In the genomic region with DNA sequence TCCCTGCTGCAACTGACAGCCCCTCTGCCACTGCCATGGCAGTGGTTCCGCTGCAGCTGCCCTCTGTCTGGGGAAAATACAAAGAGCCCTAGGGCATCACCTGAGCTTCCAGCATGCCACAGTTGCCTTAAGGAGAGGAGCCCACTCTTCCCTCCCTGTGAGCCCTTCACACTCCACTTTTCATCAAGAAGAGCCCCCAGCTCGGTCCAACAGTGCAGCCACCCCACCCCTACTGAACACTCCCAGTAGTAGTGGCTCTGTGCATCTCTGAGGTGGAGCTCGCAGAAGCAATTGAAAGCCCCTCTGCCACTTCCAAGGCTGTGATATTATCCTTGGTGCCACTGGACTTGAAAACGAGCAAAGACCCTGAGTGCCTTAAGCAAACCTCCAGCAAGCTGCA, we compare ENCODE assay signal across 18 cellular contexts.
"Had no signal": no experiment of that assay in that cellular context is flagged by ENCODE, and none has a peak within 500 bp of the region (broad histone marks: within the 10 kb centered on the region; RNA-seq: fewer than 3 reads in every experiment).

No MANE protein-coding gene starts in this region.

- H3K27ac ChIP-seq: RWPE1 had no signal

- ATAC-seq: Panc1 had no signal

- H3K4me3 ChIP-seq: MG63 had no signal

- H3K27me3 ChIP-seq: MG63 had no signal

- H3K36me3 ChIP-seq: MG63 had no signal

- H3K9me3 ChIP-seq: MG63, SK-N-SH had no signal

- H3K9ac ChIP-seq: SK-N-SH had no signal

- DNase-seq: Karpas-422, KBM-7, MG63, NCI-H1092, NCI-H1436, NCI-H187, NCI-H2029, NCI-H2081 treated with DMSO at 0.1 percent for 48 hours, NCI-H2171, NCI-H226, NCI-H446, NCI-H510A, NCI-H524 treated with DMSO at 0.1 percent for 48 hours, NCI-H774, SHP77 had no signal

- H3K4me2 ChIP-seq: SK-N-SH had no signal
